In the genomic region with DNA sequence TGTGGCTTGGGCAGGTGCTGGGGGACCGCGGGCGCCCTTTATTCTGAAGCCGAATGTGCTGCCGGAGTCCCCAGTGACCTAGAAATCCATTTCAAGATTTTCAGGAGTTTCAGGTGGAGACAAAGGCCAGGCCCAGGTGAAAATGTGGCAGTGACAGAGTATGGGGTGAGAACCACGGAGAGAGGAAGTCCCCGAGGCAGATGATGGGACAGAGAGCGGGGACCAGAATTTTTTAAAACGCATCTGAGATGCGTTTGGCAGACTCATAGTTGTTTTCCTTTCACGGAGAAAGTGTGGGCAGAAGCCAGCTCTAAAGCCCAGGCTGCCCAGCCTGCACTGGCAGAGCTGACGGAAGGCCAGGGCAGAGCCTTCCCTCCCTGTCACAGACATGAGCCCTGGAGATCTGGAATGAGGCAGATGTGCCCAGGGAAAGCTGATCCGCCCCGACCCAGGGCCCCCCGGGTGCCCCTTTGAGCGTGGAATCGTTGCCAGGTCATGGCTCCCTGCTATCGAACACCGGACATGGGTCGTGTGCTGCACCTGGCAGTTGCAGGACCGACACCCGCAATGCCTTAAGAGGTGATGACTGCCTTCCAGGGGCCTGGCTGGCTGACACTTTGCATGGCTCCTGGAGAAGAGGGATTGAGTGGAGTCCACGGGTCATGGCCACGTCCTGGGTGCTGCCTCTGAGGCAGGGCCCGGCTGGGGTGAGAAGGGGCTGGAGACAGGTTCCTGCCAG, we compare ENCODE assay signal across 1 cellular context.
TF ChIP-seq lines count a peak whose summit lies in the region.

No MANE protein-coding gene starts in this region.

TF ChIP-seq in GM23338, 12 proteins besides CTCF, POLR2A, EP300 and RAD21 (continued from another document):
- TF ChIP-seq, protein P1, sequence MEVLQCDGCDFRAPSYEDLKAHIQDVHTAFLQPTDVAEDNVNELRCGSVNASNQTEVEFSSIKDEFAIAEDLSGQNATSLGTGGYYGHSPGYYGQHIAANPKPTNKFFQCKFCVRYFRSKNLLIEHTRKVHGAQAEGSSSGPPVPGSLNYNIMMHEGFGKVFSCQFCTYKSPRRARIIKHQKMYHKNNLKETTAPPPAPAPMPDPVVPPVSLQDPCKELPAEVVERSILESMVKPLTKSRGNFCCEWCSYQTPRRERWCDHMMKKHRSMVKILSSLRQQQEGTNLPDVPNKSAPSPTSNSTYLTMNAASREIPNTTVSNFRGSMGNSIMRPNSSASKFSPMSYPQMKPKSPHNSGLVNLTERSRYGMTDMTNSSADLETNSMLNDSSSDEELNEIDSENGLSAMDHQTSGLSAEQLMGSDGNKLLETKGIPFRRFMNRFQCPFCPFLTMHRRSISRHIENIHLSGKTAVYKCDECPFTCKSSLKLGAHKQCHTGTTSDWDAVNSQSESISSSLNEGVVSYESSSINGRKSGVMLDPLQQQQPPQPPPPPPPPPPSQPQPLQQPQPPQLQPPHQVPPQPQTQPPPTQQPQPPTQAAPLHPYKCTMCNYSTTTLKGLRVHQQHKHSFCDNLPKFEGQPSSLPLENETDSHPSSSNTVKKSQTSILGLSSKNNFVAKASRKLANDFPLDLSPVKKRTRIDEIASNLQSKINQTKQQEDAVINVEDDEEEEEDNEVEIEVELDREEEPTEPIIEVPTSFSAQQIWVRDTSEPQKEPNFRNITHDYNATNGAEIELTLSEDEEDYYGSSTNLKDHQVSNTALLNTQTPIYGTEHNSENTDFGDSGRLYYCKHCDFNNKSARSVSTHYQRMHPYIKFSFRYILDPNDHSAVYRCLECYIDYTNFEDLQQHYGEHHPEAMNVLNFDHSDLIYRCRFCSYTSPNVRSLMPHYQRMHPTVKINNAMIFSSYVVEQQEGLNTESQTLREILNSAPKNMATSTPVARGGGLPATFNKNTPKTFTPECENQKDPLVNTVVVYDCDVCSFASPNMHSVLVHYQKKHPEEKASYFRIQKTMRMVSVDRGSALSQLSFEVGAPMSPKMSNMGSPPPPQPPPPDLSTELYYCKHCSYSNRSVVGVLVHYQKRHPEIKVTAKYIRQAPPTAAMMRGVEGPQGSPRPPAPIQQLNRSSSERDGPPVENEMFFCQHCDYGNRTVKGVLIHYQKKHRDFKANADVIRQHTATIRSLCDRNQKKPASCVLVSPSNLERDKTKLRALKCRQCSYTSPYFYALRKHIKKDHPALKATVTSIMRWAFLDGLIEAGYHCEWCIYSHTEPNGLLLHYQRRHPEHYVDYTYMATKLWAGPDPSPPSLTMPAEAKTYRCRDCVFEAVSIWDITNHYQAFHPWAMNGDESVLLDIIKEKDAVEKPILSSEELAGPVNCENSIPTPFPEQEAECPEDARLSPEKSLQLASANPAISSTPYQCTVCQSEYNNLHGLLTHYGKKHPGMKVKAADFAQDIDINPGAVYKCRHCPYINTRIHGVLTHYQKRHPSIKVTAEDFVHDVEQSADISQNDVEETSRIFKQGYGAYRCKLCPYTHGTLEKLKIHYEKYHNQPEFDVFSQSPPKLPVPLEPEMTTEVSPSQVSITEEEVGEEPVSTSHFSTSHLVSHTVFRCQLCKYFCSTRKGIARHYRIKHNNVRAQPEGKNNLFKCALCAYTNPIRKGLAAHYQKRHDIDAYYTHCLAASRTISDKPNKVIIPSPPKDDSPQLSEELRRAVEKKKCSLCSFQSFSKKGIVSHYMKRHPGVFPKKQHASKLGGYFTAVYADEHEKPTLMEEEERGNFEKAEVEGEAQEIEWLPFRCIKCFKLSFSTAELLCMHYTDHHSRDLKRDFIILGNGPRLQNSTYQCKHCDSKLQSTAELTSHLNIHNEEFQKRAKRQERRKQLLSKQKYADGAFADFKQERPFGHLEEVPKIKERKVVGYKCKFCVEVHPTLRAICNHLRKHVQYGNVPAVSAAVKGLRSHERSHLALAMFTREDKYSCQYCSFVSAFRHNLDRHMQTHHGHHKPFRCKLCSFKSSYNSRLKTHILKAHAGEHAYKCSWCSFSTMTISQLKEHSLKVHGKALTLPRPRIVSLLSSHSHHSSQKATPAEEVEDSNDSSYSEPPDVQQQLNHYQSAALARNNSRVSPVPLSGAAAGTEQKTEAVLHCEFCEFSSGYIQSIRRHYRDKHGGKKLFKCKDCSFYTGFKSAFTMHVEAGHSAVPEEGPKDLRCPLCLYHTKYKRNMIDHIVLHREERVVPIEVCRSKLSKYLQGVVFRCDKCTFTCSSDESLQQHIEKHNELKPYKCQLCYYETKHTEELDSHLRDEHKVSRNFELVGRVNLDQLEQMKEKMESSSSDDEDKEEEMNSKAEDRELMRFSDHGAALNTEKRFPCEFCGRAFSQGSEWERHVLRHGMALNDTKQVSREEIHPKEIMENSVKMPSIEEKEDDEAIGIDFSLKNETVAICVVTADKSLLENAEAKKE (CRISPR knock-in tag; IDR thresholded peaks at IDR 0.05): no peak
- TF ChIP-seq EZH2 (IDR thresholded peaks at IDR 0.05; ENCODE audit: low read depth, unreplicated experiment) (no peak), POLR2AphosphoS5 (IDR thresholded peaks at IDR 0.05; ENCODE audit: low read depth) (no peak), STAT1 (IDR thresholded peaks at IDR 0.05; ENCODE audit: unreplicated experiment) (no peak), EZH2phosphoT487 (IDR thresholded peaks at IDR 0.05; ENCODE audit: unreplicated experiment) (no peak), JUNB (IDR thresholded peaks at IDR 0.05; ENCODE audit: unreplicated experiment) (no peak), NANOG (IDR thresholded peaks at IDR 0.05; ENCODE audit: borderline replicate concordance) (no peak), CREB1 (CRISPR knock-in tag; IDR thresholded peaks at IDR 0.05; ENCODE audit: low read depth) (no peak)
- TF ChIP-seq, protein P2, sequence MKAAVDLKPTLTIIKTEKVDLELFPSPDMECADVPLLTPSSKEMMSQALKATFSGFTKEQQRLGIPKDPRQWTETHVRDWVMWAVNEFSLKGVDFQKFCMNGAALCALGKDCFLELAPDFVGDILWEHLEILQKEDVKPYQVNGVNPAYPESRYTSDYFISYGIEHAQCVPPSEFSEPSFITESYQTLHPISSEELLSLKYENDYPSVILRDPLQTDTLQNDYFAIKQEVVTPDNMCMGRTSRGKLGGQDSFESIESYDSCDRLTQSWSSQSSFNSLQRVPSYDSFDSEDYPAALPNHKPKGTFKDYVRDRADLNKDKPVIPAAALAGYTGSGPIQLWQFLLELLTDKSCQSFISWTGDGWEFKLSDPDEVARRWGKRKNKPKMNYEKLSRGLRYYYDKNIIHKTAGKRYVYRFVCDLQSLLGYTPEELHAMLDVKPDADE (IDR thresholded peaks at IDR 0.05): no peak
- TF ChIP-seq, protein P3, sequence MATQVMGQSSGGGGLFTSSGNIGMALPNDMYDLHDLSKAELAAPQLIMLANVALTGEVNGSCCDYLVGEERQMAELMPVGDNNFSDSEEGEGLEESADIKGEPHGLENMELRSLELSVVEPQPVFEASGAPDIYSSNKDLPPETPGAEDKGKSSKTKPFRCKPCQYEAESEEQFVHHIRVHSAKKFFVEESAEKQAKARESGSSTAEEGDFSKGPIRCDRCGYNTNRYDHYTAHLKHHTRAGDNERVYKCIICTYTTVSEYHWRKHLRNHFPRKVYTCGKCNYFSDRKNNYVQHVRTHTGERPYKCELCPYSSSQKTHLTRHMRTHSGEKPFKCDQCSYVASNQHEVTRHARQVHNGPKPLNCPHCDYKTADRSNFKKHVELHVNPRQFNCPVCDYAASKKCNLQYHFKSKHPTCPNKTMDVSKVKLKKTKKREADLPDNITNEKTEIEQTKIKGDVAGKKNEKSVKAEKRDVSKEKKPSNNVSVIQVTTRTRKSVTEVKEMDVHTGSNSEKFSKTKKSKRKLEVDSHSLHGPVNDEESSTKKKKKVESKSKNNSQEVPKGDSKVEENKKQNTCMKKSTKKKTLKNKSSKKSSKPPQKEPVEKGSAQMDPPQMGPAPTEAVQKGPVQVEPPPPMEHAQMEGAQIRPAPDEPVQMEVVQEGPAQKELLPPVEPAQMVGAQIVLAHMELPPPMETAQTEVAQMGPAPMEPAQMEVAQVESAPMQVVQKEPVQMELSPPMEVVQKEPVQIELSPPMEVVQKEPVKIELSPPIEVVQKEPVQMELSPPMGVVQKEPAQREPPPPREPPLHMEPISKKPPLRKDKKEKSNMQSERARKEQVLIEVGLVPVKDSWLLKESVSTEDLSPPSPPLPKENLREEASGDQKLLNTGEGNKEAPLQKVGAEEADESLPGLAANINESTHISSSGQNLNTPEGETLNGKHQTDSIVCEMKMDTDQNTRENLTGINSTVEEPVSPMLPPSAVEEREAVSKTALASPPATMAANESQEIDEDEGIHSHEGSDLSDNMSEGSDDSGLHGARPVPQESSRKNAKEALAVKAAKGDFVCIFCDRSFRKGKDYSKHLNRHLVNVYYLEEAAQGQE (IDR thresholded peaks at IDR 0.05; ENCODE audit: unreplicated experiment): no peak
